3 cellular contexts compared by ENCODE assay signal in genomic region chr16:15348721-15349120, GRCh38. TPM values are rescaled to one million over a fixed set of nuclear protein-coding genes. Genes with fewer than 3 reads are reported as not detected.
"Had no signal": no experiment of that assay in that cellular context is flagged by ENCODE, and none has a peak within 500 bp of the region (broad histone marks: within the 10 kb centered on the region; RNA-seq: fewer than 3 reads in every experiment).

No MANE protein-coding gene starts in this region.

RNA-seq across cellular contexts. Expression of gene MPV17L, which starts 46.8 kb away (rescaled TPM):
- total RNA-seq: RPMI7951, SJCRH30, SK-MEL-5 had no signal
